ENCODE assay signal across 1 cellular context in genomic region chr2:172555272-172555521, GRCh38.
TF ChIP-seq lines count a peak whose summit lies in the region.

No MANE protein-coding gene starts in this region.

TF ChIP-seq in WTC11, 78 proteins besides CTCF, POLR2A, EP300 and RAD21 (continued from another document):
- TF ChIP-seq ZNF396 (CRISPR knock-in tag; IDR thresholded peaks at IDR 0.05; ENCODE audit: borderline replicate concordance) (no peak), SP1 (CRISPR knock-in tag; conservative IDR thresholded peaks at IDR 0.05) (no peak), RORB (CRISPR knock-in tag; IDR thresholded peaks at IDR 0.05) (no peak), ARID4B (CRISPR knock-in tag; IDR thresholded peaks at IDR 0.05; ENCODE audit: borderline replicate concordance) (no peak)
TF ChIP-seq in WTC11: peak in this region for 0.
